10 cellular contexts compared by ENCODE assay signal in genomic region chr10:119395287-119396007, GRCh38.
A peak's percentile ranks its signal among the peaks of the same experiment; 100 is the strongest.
DNase-seq lines count a peak whose midpoint lies in the region; TF ChIP-seq lines count a peak whose summit lies in the region.
"Had no signal": no experiment of that assay in that cellular context is flagged by ENCODE, and none has a peak within 500 bp of the region (broad histone marks: within the 10 kb centered on the region; RNA-seq: fewer than 3 reads in every experiment).

No MANE protein-coding gene starts in this region.

- DNase-seq in GF-D8 (lab: John Stamatoyannopoulos, UW) = peak; percentile 47
- DNase-seq in SKM-1 (lab: John Stamatoyannopoulos, UW; ENCODE audit: unreplicated experiment) = peak; percentile 58
- peak; percentile 75 to 90 for DNase-seq in foreskin fibroblast
- DNase-seq in neural crest cell (ENCODE audit: low read depth, low spot score) = no peak
- DNase-seq in H4 (ENCODE audit: low spot score) = no peak
- no peak for DNase-seq in RWPE1 (ENCODE audit: low spot score)
- no peak for DNase-seq in activated CD4-positive, alpha-beta memory T cell treated with anti-CD3 and anti-CD28 coated beads, Interleukin-2, amount 10 ng/mL, durations not matched to agents 7 days and 5 days
- DNase-seq in stimulated activated CD4-positive, alpha-beta T cell treated with anti-CD3 and anti-CD28 coated beads, Interleukin-2, amount 100 ng/mL, for 24 hours = no peak
- DNase-seq: GOT3, NCI-H187 had no signal

- no peak overlapping the region for H3K27ac ChIP-seq in RWPE1

- H3K4me1 Mint-ChIP-seq in neural crest cell = peaks cover 17% of the 10 kb centered on the region
- peaks cover 2% of the 10 kb centered on the region for H3K4me1 Mint-ChIP-seq in activated CD4-positive, alpha-beta memory T cell treated with anti-CD3 and anti-CD28 coated beads, Interleukin-2, amount 10 ng/mL, durations not matched to agents 7 days and 5 days

- no peak for TF ChIP-seq CTCF in foreskin fibroblast (IDR thresholded peaks at IDR 0.05; ENCODE audit: low read depth, low read length)
- no peak for TF ChIP-seq CTCF in neural crest cell (conservative IDR thresholded peaks at IDR 0.05)
- no peak for TF ChIP-seq CTCF in RWPE1 (conservative IDR thresholded peaks at IDR 0.05; ENCODE audit: low read depth)

- H3K36me3 Mint-ChIP-seq in neural crest cell (ENCODE audit: low read depth) = peaks cover 2% of the 10 kb centered on the region
- no peaks in the 10 kb centered on the region for H3K36me3 Mint-ChIP-seq in activated CD4-positive, alpha-beta memory T cell treated with anti-CD3 and anti-CD28 coated beads, Interleukin-2, amount 10 ng/mL, durations not matched to agents 7 days and 5 days (ENCODE audit: low read depth)

- CTCF ChIA-PET in RWPE1 (lab: Yijun Ruan, JAX) = no interaction called here
- CTCF ChIA-PET in activated CD4-positive, alpha-beta memory T cell treated with anti-CD3 and anti-CD28 coated beads, Interleukin-2, amount 10 ng/mL, durations not matched to agents 7 days and 5 days (lab: Charles Lee) = no interaction called here

- no peaks in the 10 kb centered on the region for H3K9me3 Mint-ChIP-seq in neural crest cell
- H3K9me3 Mint-ChIP-seq in activated CD4-positive, alpha-beta memory T cell treated with anti-CD3 and anti-CD28 coated beads, Interleukin-2, amount 10 ng/mL, durations not matched to agents 7 days and 5 days = no peaks in the 10 kb centered on the region

- no peaks in the 10 kb centered on the region for H3K27me3 Mint-ChIP-seq in neural crest cell (ENCODE audit: low read depth)
- H3K27me3 Mint-ChIP-seq in activated CD4-positive, alpha-beta memory T cell treated with anti-CD3 and anti-CD28 coated beads, Interleukin-2, amount 10 ng/mL, durations not matched to agents 7 days and 5 days = no peaks in the 10 kb centered on the region

- peak overlapping the region; percentile 12 for H3K27ac Mint-ChIP-seq in neural crest cell (ENCODE audit: unreplicated experiment)
- no peak overlapping the region for H3K27ac Mint-ChIP-seq in activated CD4-positive, alpha-beta memory T cell treated with anti-CD3 and anti-CD28 coated beads, Interleukin-2, amount 10 ng/mL, durations not matched to agents 7 days and 5 days

- POLR2A ChIA-PET in RWPE1 (lab: Yijun Ruan, JAX; ENCODE audit: low non-redundant PET) = no interaction called here
- POLR2A ChIA-PET in activated CD4-positive, alpha-beta memory T cell treated with anti-CD3 and anti-CD28 coated beads, Interleukin-2, amount 10 ng/mL, durations not matched to agents 7 days and 5 days (lab: Charles Lee) = interaction anchor here (0.5 kb wide), 1 partner anchor 9 kb away, joined by 3 read pairs; no protein-coding TSS in a partner anchor

- H3K4me3 ChIP-seq in foreskin fibroblast (ENCODE audit: low read depth in 1 of 2, low read length in 2 of 2) = no peak overlapping the region

- no peak overlapping the region for H3K4me3 Mint-ChIP-seq in neural crest cell
- no peak overlapping the region for H3K4me3 Mint-ChIP-seq in activated CD4-positive, alpha-beta memory T cell treated with anti-CD3 and anti-CD28 coated beads, Interleukin-2, amount 10 ng/mL, durations not matched to agents 7 days and 5 days

Comparison
In these comparisons a context has a peak if more than half of its experiments do, and no peak if none do; other contexts are left out.
1. DNase-seq: peak in GF-D8 (single experiment), SKM-1 (single experiment) and foreskin fibroblast (2 of 2); none in neural crest cell (single experiment), H4 (single experiment), RWPE1 (single experiment), activated CD4-positive, alpha-beta memory T cell treated with anti-CD3 and anti-CD28 coated beads, Interleukin-2, amount 10 ng/mL, durations not matched to agents 7 days and 5 days (single experiment) and stimulated activated CD4-positive, alpha-beta T cell treated with anti-CD3 and anti-CD28 coated beads, Interleukin-2, amount 100 ng/mL, for 24 hours (0 of 2).